1 cellular context compared by ENCODE assay signal in the genomic region with DNA sequence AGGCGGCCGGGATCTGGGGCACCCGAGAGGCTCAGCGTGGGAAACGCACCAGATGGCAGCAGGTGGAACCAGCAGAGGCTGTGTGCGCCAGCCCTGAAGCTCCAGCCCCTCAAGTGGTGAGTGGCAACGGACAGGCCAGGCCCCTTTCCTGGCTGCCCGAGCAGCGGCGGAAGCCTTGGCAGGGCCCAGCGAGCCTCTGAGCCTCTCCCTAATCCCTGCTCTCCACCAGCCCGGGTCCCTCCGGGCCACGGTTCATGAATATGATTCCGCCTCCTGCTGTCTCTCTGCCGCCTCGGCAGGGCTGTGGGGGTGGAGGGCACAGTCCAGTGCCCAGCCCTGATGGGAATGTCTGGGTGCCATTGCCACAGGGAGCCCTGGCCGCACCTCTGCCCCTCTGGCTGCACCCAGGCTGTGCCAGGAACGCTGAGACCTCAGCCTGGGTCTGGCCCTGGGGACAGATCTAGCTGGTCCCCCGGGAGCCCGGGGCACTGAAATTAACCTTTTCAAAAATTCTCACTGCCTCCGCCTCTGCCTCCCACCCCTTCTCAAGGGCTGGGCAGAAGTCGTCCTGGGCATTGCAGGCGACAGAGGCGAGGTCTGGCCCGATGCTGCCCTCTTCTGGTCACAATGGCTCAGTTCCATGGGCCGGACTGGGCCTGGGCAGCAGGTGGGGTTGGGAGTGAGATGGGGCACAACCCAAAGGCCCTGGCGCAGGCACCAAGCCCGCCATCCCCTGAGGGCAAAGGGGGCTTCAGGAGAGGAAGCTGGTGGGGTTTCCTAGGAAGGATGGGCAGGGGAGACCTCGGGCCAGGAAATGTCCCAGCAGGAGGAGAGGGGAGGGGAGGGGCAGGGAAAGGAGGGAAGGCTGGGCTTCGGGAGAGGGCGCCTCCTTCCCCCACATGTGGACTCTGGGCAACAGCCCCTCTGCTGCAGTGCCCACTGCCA.
TF ChIP-seq lines count a peak whose summit lies in the region.

No MANE protein-coding gene starts in this region.

TF ChIP-seq in H1, 55 proteins besides CTCF, POLR2A, EP300 and RAD21:
- TF ChIP-seq SRF (IDR thresholded peaks at IDR 0.05; ENCODE audit: low read depth, low read length) = no peak
- peak; percentile 68; the same call in 1 of the 2 replicates for TF ChIP-seq YY1 (IDR thresholded peaks at IDR 0.05; ENCODE audit: low read depth, low read length)
- TF ChIP-seq, protein P1, sequence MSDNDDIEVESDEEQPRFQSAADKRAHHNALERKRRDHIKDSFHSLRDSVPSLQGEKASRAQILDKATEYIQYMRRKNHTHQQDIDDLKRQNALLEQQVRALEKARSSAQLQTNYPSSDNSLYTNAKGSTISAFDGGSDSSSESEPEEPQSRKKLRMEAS (IDR thresholded peaks at IDR 0.05) = peak; percentile 27; the same call in 1 of the 2 replicates
- peak; percentile 77; the same call in 1 of the 2 replicates for TF ChIP-seq GABPA (IDR thresholded peaks at IDR 0.05; ENCODE audit: borderline replicate concordance, insufficient read depth, low read length)
